ENCODE assay signal across 33 cellular contexts in genomic region chr16:78783570-78784079, GRCh38.
"Had no signal": no experiment of that assay in that cellular context is flagged by ENCODE, and none has a peak within 500 bp of the region (broad histone marks: within the 10 kb centered on the region; RNA-seq: fewer than 3 reads in every experiment).

No MANE protein-coding gene starts in this region.

- H3K9me3 ChIP-seq: adrenal gland, breast epithelium, colonic mucosa, esophagus squamous epithelium, gastroesophageal sphincter had no signal

- DNase-seq: activated CD4-positive, alpha-beta memory T cell treated with anti-CD3 and anti-CD28 coated beads for 36 hours; activated CD4-positive, alpha-beta T cell treated with anti-CD3 and anti-CD28 coated beads for 36 hours; activated CD4-positive, alpha-beta T cell treated with anti-CD3 and anti-CD28 coated beads, Interleukin-2, amount 10 ng/mL, durations not matched to agents 24 days and 14 days; activated CD4-positive, CD25-positive, alpha-beta regulatory T cell; activated CD4-positive, CD25-positive, alpha-beta regulatory T cell treated with anti-CD3 and anti-CD28 coated beads, Interleukin-2, amount 50 U/mL, for 72 hours; activated CD8-positive, alpha-beta memory T cell treated with anti-CD3 and anti-CD28 coated beads, Interleukin-2, amount 10 ng/mL, durations not matched to agents 7 days and 5 days; activated CD8-positive, alpha-beta memory T cell treated with anti-CD3 and anti-CD28 coated beads, Interleukin-2, amount 50 U/mL, for 4 hours; activated CD8-positive, alpha-beta T cell treated with anti-CD3 and anti-CD28 coated beads, Interleukin-2, amount 10 ng/mL, durations not matched to agents 7 days and 5 days; activated effector memory CD4-positive, alpha-beta T cell treated with anti-CD3 and anti-CD28 coated beads, Interleukin-2, amount 50 U/mL, for 16 hours; activated naive CD4-positive, alpha-beta T cell treated with anti-CD3 and anti-CD28 coated beads for 36 hours; activated naive CD8-positive, alpha-beta T cell treated with anti-CD3 and anti-CD28 coated beads for 36 hours; activated naive CD8-positive, alpha-beta T cell treated with anti-CD3 and anti-CD28 coated beads, Interleukin-2, amount 50 U/mL, for 24 hours; activated T-cell treated with anti-CD3 and anti-CD28 coated beads, Interleukin-2, amount 50 U/mL, for 1 hour; activated T-cell treated with anti-CD3 and anti-CD28 coated beads, Interleukin-2, amount 50 U/mL, for 48 hours; adrenal gland; amygdala; aorta; central memory CD4-positive, alpha-beta T cell; cerebellar nuclear complex; colonic mucosa; effector CD8-positive, alpha-beta T cell; esophagus squamous epithelium; foreskin melanocyte had no signal

- H3K36me3 ChIP-seq: adrenal gland, breast epithelium, cardiac muscle cell, colonic mucosa, esophagus squamous epithelium, gastroesophageal sphincter had no signal

- H3K27ac Mint-ChIP-seq: activated CD4-positive, alpha-beta memory T cell treated with anti-CD3 and anti-CD28 coated beads for 36 hours; activated CD4-positive, alpha-beta T cell treated with anti-CD3 and anti-CD28 coated beads, Interleukin-2, amount 10 ng/mL, durations not matched to agents 24 days and 14 days; activated CD8-positive, alpha-beta memory T cell treated with anti-CD3 and anti-CD28 coated beads, Interleukin-2, amount 10 ng/mL, durations not matched to agents 7 days and 5 days; activated CD8-positive, alpha-beta T cell treated with anti-CD3 and anti-CD28 coated beads, Interleukin-2, amount 10 ng/mL, durations not matched to agents 7 days and 5 days; activated naive CD4-positive, alpha-beta T cell treated with anti-CD3 and anti-CD28 coated beads for 36 hours; activated naive CD4-positive, alpha-beta T cell treated with anti-CD3 and anti-CD28 coated beads, Interleukin-2, amount 50 U/mL, for 24 hours; activated naive CD8-positive, alpha-beta T cell treated with anti-CD3 and anti-CD28 coated beads for 36 hours; activated naive CD8-positive, alpha-beta T cell treated with anti-CD3 and anti-CD28 coated beads, Interleukin-2, amount 50 U/mL, for 24 hours; activated T-helper 1 cell treated with anti-CD3 and anti-CD28 coated beads, Interleukin-12 subunit alpha, Interleukin-12 subunit beta, Interleukin-2, Interleukin-4 antibody, amounts not matched to agents 30 ng/mL and 10 ng/mL and 1 ng/mL, durations not matched to agents 14 hours and 24 hours and 36 hours; activated T-helper 2 cell treated with anti-CD3 and anti-CD28 coated beads, Interferon-gamma antibody, Interleukin-2, Interleukin-4, amounts not matched to agents 10 μg/mL and 5 μg/mL and 100 μg/mL, durations not matched to agents 14 hours and 24 hours and 36 hours; brain had no signal

- FAIRE-seq: endometrium, endothelial cell of umbilical vein had no signal

- H3K36me3 Mint-ChIP-seq: activated naive CD8-positive, alpha-beta T cell treated with anti-CD3 and anti-CD28 coated beads for 36 hours; brain had no signal

- H3K9me3 Mint-ChIP-seq: activated CD4-positive, alpha-beta memory T cell treated with anti-CD3 and anti-CD28 coated beads for 36 hours; activated naive CD4-positive, alpha-beta T cell treated with anti-CD3 and anti-CD28 coated beads for 36 hours; activated naive CD4-positive, alpha-beta T cell treated with anti-CD3 and anti-CD28 coated beads, Interleukin-2, amount 50 U/mL, for 24 hours; activated naive CD8-positive, alpha-beta T cell treated with anti-CD3 and anti-CD28 coated beads for 36 hours; activated naive CD8-positive, alpha-beta T cell treated with anti-CD3 and anti-CD28 coated beads, Interleukin-2, amount 50 U/mL, for 24 hours; activated T-helper 1 cell treated with anti-CD3 and anti-CD28 coated beads, Interleukin-12 subunit alpha, Interleukin-12 subunit beta, Interleukin-2, Interleukin-4 antibody, amounts not matched to agents 30 ng/mL and 10 ng/mL and 1 ng/mL, durations not matched to agents 14 hours and 24 hours and 36 hours; activated T-helper 2 cell treated with anti-CD3 and anti-CD28 coated beads, Interferon-gamma antibody, Interleukin-2, Interleukin-4, amounts not matched to agents 10 μg/mL and 5 μg/mL and 100 μg/mL, durations not matched to agents 14 hours and 24 hours and 36 hours had no signal

- H3K27me3 ChIP-seq: adrenal gland, breast epithelium, cardiac muscle cell, colonic mucosa, esophagus squamous epithelium, gastroesophageal sphincter had no signal

- H3K4me3 ChIP-seq: adrenal gland, breast epithelium, cardiac muscle cell, colonic mucosa, esophagus squamous epithelium, gastroesophageal sphincter had no signal

- H3K4me3 Mint-ChIP-seq: activated CD4-positive, alpha-beta memory T cell treated with anti-CD3 and anti-CD28 coated beads for 36 hours; activated CD4-positive, alpha-beta T cell treated with anti-CD3 and anti-CD28 coated beads for 36 hours; activated CD4-positive, alpha-beta T cell treated with anti-CD3 and anti-CD28 coated beads, Interleukin-2, amount 10 ng/mL, durations not matched to agents 24 days and 14 days; activated CD8-positive, alpha-beta memory T cell treated with anti-CD3 and anti-CD28 coated beads, Interleukin-2, amount 10 ng/mL, durations not matched to agents 7 days and 5 days; activated CD8-positive, alpha-beta T cell treated with anti-CD3 and anti-CD28 coated beads, Interleukin-2, amount 10 ng/mL, durations not matched to agents 7 days and 5 days; activated naive CD4-positive, alpha-beta T cell treated with anti-CD3 and anti-CD28 coated beads for 36 hours; activated naive CD4-positive, alpha-beta T cell treated with anti-CD3 and anti-CD28 coated beads, Interleukin-2, amount 50 U/mL, for 24 hours; activated naive CD8-positive, alpha-beta T cell treated with anti-CD3 and anti-CD28 coated beads for 36 hours; activated naive CD8-positive, alpha-beta T cell treated with anti-CD3 and anti-CD28 coated beads, Interleukin-2, amount 50 U/mL, for 24 hours; activated T-helper 1 cell treated with anti-CD3 and anti-CD28 coated beads, Interleukin-12 subunit alpha, Interleukin-12 subunit beta, Interleukin-2, Interleukin-4 antibody, amounts not matched to agents 30 ng/mL and 10 ng/mL and 1 ng/mL, durations not matched to agents 14 hours and 24 hours and 36 hours; brain had no signal

- H3K4me1 Mint-ChIP-seq: activated naive CD4-positive, alpha-beta T cell treated with anti-CD3 and anti-CD28 coated beads, Interleukin-2, amount 50 U/mL, for 24 hours; activated naive CD8-positive, alpha-beta T cell treated with anti-CD3 and anti-CD28 coated beads for 36 hours; brain had no signal

- H3K27me3 Mint-ChIP-seq: activated CD4-positive, alpha-beta memory T cell treated with anti-CD3 and anti-CD28 coated beads for 36 hours; activated CD4-positive, alpha-beta T cell treated with anti-CD3 and anti-CD28 coated beads for 36 hours; activated CD4-positive, alpha-beta T cell treated with anti-CD3 and anti-CD28 coated beads, Interleukin-2, amount 10 ng/mL, durations not matched to agents 24 days and 14 days; activated CD8-positive, alpha-beta memory T cell treated with anti-CD3 and anti-CD28 coated beads, Interleukin-2, amount 10 ng/mL, durations not matched to agents 7 days and 5 days; activated naive CD4-positive, alpha-beta T cell treated with anti-CD3 and anti-CD28 coated beads, Interleukin-2, amount 50 U/mL, for 24 hours; activated naive CD8-positive, alpha-beta T cell treated with anti-CD3 and anti-CD28 coated beads for 36 hours; activated naive CD8-positive, alpha-beta T cell treated with anti-CD3 and anti-CD28 coated beads, Interleukin-2, amount 50 U/mL, for 24 hours; brain had no signal

- H3K4me1 ChIP-seq: adrenal gland, breast epithelium, colonic mucosa, esophagus squamous epithelium, gastroesophageal sphincter had no signal

- H3K27ac ChIP-seq: adrenal gland, breast epithelium, cardiac muscle cell, colonic mucosa, epithelial cell of prostate, esophagus squamous epithelium, gastroesophageal sphincter had no signal

- ATAC-seq: activated CD4-positive, alpha-beta T cell treated with anti-CD3 and anti-CD28 coated beads for 36 hours; activated CD8-positive, alpha-beta memory T cell treated with anti-CD3 and anti-CD28 coated beads, Interleukin-2, amount 10 ng/mL, durations not matched to agents 7 days and 5 days; activated CD8-positive, alpha-beta T cell treated with anti-CD3 and anti-CD28 coated beads, Interleukin-2, amount 10 ng/mL, durations not matched to agents 7 days and 5 days; activated naive CD8-positive, alpha-beta T cell treated with anti-CD3 and anti-CD28 coated beads, Interleukin-2, amount 50 U/mL, for 24 hours; gastroesophageal sphincter had no signal
